ENCODE assay signal across 12 cellular contexts in the genomic region with DNA sequence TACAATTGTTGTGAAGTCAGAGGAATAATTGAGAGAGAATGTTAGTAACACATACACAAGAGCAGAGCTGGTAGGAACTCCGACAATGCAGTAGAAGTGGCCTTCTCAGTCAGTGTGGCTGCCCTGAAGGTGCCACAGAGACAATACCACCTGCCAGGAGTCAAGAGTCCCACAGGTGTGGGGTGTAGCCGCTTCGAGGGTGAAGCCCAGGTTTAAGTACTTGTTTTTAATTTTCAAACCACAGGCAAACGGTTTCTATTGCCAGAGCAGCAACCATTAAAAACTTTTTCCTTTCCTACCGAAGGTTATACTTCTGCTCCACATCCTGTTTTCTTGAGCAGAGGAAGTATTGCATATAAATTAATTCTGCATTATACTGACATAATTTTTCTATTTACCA. TPM values are rescaled to one million over a fixed set of nuclear protein-coding genes. Genes with fewer than 3 reads are reported as not detected.
DNase-seq lines count a peak whose midpoint lies in the region; ATAC-seq and TF ChIP-seq lines count a peak whose summit lies in the region.
"Had no signal": no experiment of that assay in that cellular context is flagged by ENCODE, and none has a peak within 500 bp of the region (broad histone marks: within the 10 kb centered on the region; RNA-seq: fewer than 3 reads in every experiment).

No MANE protein-coding gene starts in this region.

- TF ChIP-seq CTCF in brain (conservative IDR thresholded peaks at IDR 0.05) (no peak), thoracic aorta (IDR thresholded peaks at IDR 0.05) (no peak), CD14-positive monocyte (IDR thresholded peaks at IDR 0.05) (no peak), dorsolateral prefrontal cortex (IDR thresholded peaks at IDR 0.05 in 54 of 56, conservative IDR thresholded peaks at IDR 0.05 in 2 of 56; ENCODE audit: low read depth in 1 of 56, partially characterized antibody in 56 of 56) (no peak)

- no peak overlapping the region for H3K4me3 ChIP-seq in thoracic aorta
- H3K4me3 ChIP-seq in dorsolateral prefrontal cortex: no peak overlapping the region
- H3K4me3 ChIP-seq: lung had no signal

- H3K4me3 Mint-ChIP-seq in activated T-cell treated with anti-CD3 and anti-CD28 coated beads, Interleukin-2, amount 50 U/mL, for 24 hours: no peak overlapping the region
- no peak overlapping the region for H3K4me3 Mint-ChIP-seq in brain
- H3K4me3 Mint-ChIP-seq in CD14-positive monocyte: no peak overlapping the region
- H3K4me3 Mint-ChIP-seq: WTC11 had no signal

- H3K36me3 Mint-ChIP-seq in activated T-cell treated with anti-CD3 and anti-CD28 coated beads, Interleukin-2, amount 50 U/mL, for 24 hours (ENCODE audit: low read depth): no peaks in the 10 kb centered on the region
- H3K36me3 Mint-ChIP-seq in brain (no peaks in the 10 kb centered on the region), CD14-positive monocyte (no peaks in the 10 kb centered on the region)
- H3K36me3 Mint-ChIP-seq: WTC11 had no signal

- no peaks in the 10 kb centered on the region for H3K9me3 ChIP-seq in thoracic aorta

- H3K27ac ChIP-seq in thoracic aorta (peak overlapping the region; percentile 45 to 48), dorsolateral prefrontal cortex (peak overlapping the region in 1 of 59 donors; percentile 33)

- H3K27me3 Mint-ChIP-seq in activated T-cell treated with anti-CD3 and anti-CD28 coated beads, Interleukin-2, amount 50 U/mL, for 24 hours: no peaks in the 10 kb centered on the region
- peaks cover 6% of the 10 kb centered on the region for H3K27me3 Mint-ChIP-seq in brain
- no peaks in the 10 kb centered on the region for H3K27me3 Mint-ChIP-seq in CD14-positive monocyte (ENCODE audit: low read depth in 3 of 3)

- H3K9me3 Mint-ChIP-seq in activated T-cell treated with anti-CD3 and anti-CD28 coated beads, Interleukin-2, amount 50 U/mL, for 24 hours: no peaks in the 10 kb centered on the region
- H3K9me3 Mint-ChIP-seq in brain (peaks cover 0 to 5% (median 0%) of the 10 kb centered on the region in 5 experiments), CD14-positive monocyte (peaks cover 0 to 2% (median 0%) of the 10 kb centered on the region in 7 donors)
- H3K9me3 Mint-ChIP-seq: stimulated activated naive CD8-positive, alpha-beta T cell treated with anti-CD3 and anti-CD28 coated beads, Interleukin-15, Interleukin-2, amounts not matched to agents 100 ng/mL and 50 ng/mL, for 24 hours had no signal

- intact Hi-C loops in CD14-positive monocyte (cut with micrococcal nuclease): no loop called here
- intact Hi-C loops in dorsolateral prefrontal cortex (cut with DNase I): loop anchor here (5.0 to 10.0 kb wide), 4 partner anchors 80 to 287 kb away; no protein-coding TSS in a partner anchor

- peaks cover 37% of the 10 kb centered on the region for H3K4me1 Mint-ChIP-seq in activated T-cell treated with anti-CD3 and anti-CD28 coated beads, Interleukin-2, amount 50 U/mL, for 24 hours (ENCODE audit: low read depth)
- H3K4me1 Mint-ChIP-seq in brain (peaks cover 57% of the 10 kb centered on the region), CD14-positive monocyte (peaks cover 19% of the 10 kb centered on the region)

- peaks cover 9 to 33% of the 10 kb centered on the region in 2 donors for H3K4me1 ChIP-seq in thoracic aorta (ENCODE audit: control insufficient read depth in 1 of 2, low read depth in 2 of 2)

- DNase-seq in activated T-cell treated with anti-CD3 and anti-CD28 coated beads, Interleukin-2, amount 50 U/mL, for 24 hours: no peak
- no peak for DNase-seq in activated T-cell treated with anti-CD3 and anti-CD28 coated beads for 4 hours
- peak; percentile 34 for DNase-seq in LoVo (ENCODE audit: low spot score)
- no peak for DNase-seq in thoracic aorta (ENCODE audit: low spot score)
- DNase-seq in dermis blood vessel endothelial cell: no peak
- DNase-seq in CD14-positive monocyte (ENCODE audit: low spot score): no peak
- no peak for DNase-seq in dorsolateral prefrontal cortex

- ATAC-seq in thoracic aorta (ENCODE audit: insufficient number of reproducible peaks, low FRiP score, low read depth): no peak
- ATAC-seq: WTC11 had no signal

- H3K27me3 ChIP-seq in thoracic aorta (replicated peaks; ENCODE audit: insufficient read depth): no peaks in the 10 kb centered on the region
- H3K27me3 ChIP-seq in dorsolateral prefrontal cortex: no peaks in the 10 kb centered on the region

- H3K36me3 ChIP-seq in thoracic aorta: no peaks in the 10 kb centered on the region

- H3K27ac Mint-ChIP-seq in activated T-cell treated with anti-CD3 and anti-CD28 coated beads, Interleukin-2, amount 50 U/mL, for 24 hours: peak overlapping the region; percentile 61
- H3K27ac Mint-ChIP-seq in brain: peak overlapping the region in 3 of 5 experiments; percentile 75 to 81 (median 78)
- no peak overlapping the region for H3K27ac Mint-ChIP-seq in CD14-positive monocyte
- H3K27ac Mint-ChIP-seq: stimulated activated naive CD8-positive, alpha-beta T cell treated with anti-CD3 and anti-CD28 coated beads, Interleukin-15, Interleukin-2, amounts not matched to agents 100 ng/mL and 50 ng/mL, for 24 hours; WTC11 had no signal

RNA-seq across cellular contexts. Expression of gene ACTBL2, which starts 12.7 kb away (rescaled TPM):
- polyA plus RNA-seq in brain (ENCODE audit: insufficient read depth, low read depth, low replicate concordance) (not detected), CD14-positive monocyte (not detected)
- total RNA-seq in thoracic aorta (not detected), dermis blood vessel endothelial cell (0.05 and 0.17 TPM in 2 replicates), dorsolateral prefrontal cortex (not detected)
- total RNA-seq: skeletal muscle tissue, WTC11 had no signal

Comparison
In these comparisons a context has a peak if more than half of its experiments do, and no peak if none do; other contexts are left out.
1. H3K27ac Mint-ChIP-seq: peak in activated T-cell treated with anti-CD3 and anti-CD28 coated beads, Interleukin-2, amount 50 U/mL, for 24 hours (single experiment) and brain (3 of 5); none in CD14-positive monocyte (0 of 7).
2. intact Hi-C loops: an anchor here in dorsolateral prefrontal cortex (5.0 to 10.0 kb wide); none called in CD14-positive monocyte.